Comparison of ENCODE assay signal across 9 cellular contexts in genomic region chr5:3518576-3518975, GRCh38.
"Had no signal": no experiment of that assay in that cellular context is flagged by ENCODE, and none has a peak within 500 bp of the region (broad histone marks: within the 10 kb centered on the region; RNA-seq: fewer than 3 reads in every experiment).

No MANE protein-coding gene starts in this region.

- H3K9me3 ChIP-seq: HAP-1 had no signal

- ATAC-seq: GM23338, HCT116, HepG2, K562 had no signal

- H3K4me3 ChIP-seq: GM23338, HAP-1, K562 had no signal

- FAIRE-seq: HepG2, K562 had no signal

- H2AFZ ChIP-seq: GM23338 had no signal

- H3K4me1 ChIP-seq: HAP-1 had no signal

- DNase-seq: H7, HFFc6, IMR-90, KG1 had no signal

- H3K36me3 ChIP-seq: HAP-1 had no signal

- H3K4me2 ChIP-seq: GM23338 had no signal
